ENCODE assay signal across 1 cellular context in genomic region chr16:25257504-25257955, GRCh38.
TF ChIP-seq lines count a peak whose summit lies in the region.

Gene ZKSCAN2, minus strand, starts transcription at chr16:25257845. Its CDS starts 718 bp downstream, at chr16:25257127.

TF ChIP-seq in HepG2, 621 proteins besides CTCF, POLR2A, EP300 and RAD21 (continued from another document and continues in another):
- TF ChIP-seq NR2F2 (IDR thresholded peaks at IDR 0.05; ENCODE audit: borderline replicate concordance, low read depth) = no peak; the same call in 1 of the 2 replicates
- TF ChIP-seq DZIP1 (CRISPR knock-in tag; IDR thresholded peaks at IDR 0.05) = no peak; the same call in 1 of the 2 replicates
- TF ChIP-seq SNAPC2 (CRISPR knock-in tag; IDR thresholded peaks at IDR 0.05) = no peak
- TF ChIP-seq GTF2F1 (IDR thresholded peaks at IDR 0.05; ENCODE audit: low read length) = no peak
- TF ChIP-seq ZNF841 (CRISPR knock-in tag; IDR thresholded peaks at IDR 0.05; ENCODE audit: borderline replicate concordance) = no peak; the same call in 1 of the 2 replicates
- TF ChIP-seq MED8 (CRISPR knock-in tag; IDR thresholded peaks at IDR 0.05; ENCODE audit: insufficient replicate concordance) = no peak
- TF ChIP-seq ZNF432 (CRISPR knock-in tag; IDR thresholded peaks at IDR 0.05; ENCODE audit: borderline replicate concordance) = no peak
- TF ChIP-seq GMEB1 (CRISPR knock-in tag; IDR thresholded peaks at IDR 0.05; ENCODE audit: borderline replicate concordance) = no peak
- TF ChIP-seq ATF5 (CRISPR knock-in tag; IDR thresholded peaks at IDR 0.05; ENCODE audit: low read depth) = no peak
- no peak for TF ChIP-seq CSRNP2 (CRISPR knock-in tag; conservative IDR thresholded peaks at IDR 0.05; ENCODE audit: low read depth)
- 0 out of 2 replicates have a peak, but pooled peaks have one; percentile 69 for TF ChIP-seq TFDP2 (CRISPR knock-in tag; IDR thresholded peaks at IDR 0.05)
- TF ChIP-seq RCOR2 (CRISPR knock-in tag; IDR thresholded peaks at IDR 0.05) = no peak
- peak; percentile 80; the same call in 1 of the 2 replicates for TF ChIP-seq ZNF687 (CRISPR knock-in tag; IDR thresholded peaks at IDR 0.05)
- TF ChIP-seq MXD4 (CRISPR knock-in tag; IDR thresholded peaks at IDR 0.05) = no peak
- no peak for TF ChIP-seq IKZF4 (CRISPR knock-in tag; IDR thresholded peaks at IDR 0.05; ENCODE audit: borderline replicate concordance, low read depth, not compliant biosample characterization)
- peak; percentile 21 for TF ChIP-seq CSRNP1 (CRISPR knock-in tag; IDR thresholded peaks at IDR 0.05)
- peak; percentile 60; the same call in 1 of the 2 replicates for TF ChIP-seq REXO4 (CRISPR knock-in tag; IDR thresholded peaks at IDR 0.05; ENCODE audit: borderline replicate concordance)
- TF ChIP-seq CCAR2 (optimal IDR thresholded peaks at IDR 0.05; ENCODE audit: low read depth, low read length) = no peak
- TF ChIP-seq ZNF784 (CRISPR knock-in tag; IDR thresholded peaks at IDR 0.05; ENCODE audit: borderline replicate concordance) = no peak
- 0 out of 2 replicates have a peak, but pooled peaks have one; percentile 18 for TF ChIP-seq ZNF570 (CRISPR knock-in tag; IDR thresholded peaks at IDR 0.05; ENCODE audit: borderline replicate concordance)
- TF ChIP-seq ZSCAN22 (CRISPR knock-in tag; IDR thresholded peaks at IDR 0.05) = peak; percentile 40; the same call in 1 of the 2 replicates
- TF ChIP-seq GLMP (CRISPR knock-in tag; IDR thresholded peaks at IDR 0.05; ENCODE audit: borderline replicate concordance) = no peak
- peak; percentile 58; the same call in 1 of the 2 replicates for TF ChIP-seq GFI1 (CRISPR knock-in tag; IDR thresholded peaks at IDR 0.05; ENCODE audit: borderline replicate concordance)
- no peak; the same call in 1 of the 2 replicates for TF ChIP-seq NR0B2 (CRISPR knock-in tag; IDR thresholded peaks at IDR 0.05)
- no peak for TF ChIP-seq RBM22 (optimal IDR thresholded peaks at IDR 0.05; ENCODE audit: low read length)
- TF ChIP-seq PRMT3 (CRISPR knock-in tag; IDR thresholded peaks at IDR 0.05; ENCODE audit: borderline replicate concordance, low read depth) = no peak
- no peak for TF ChIP-seq SRSF4 (IDR thresholded peaks at IDR 0.05; ENCODE audit: low read depth, low read length, poor library complexity, severe bottlenecking)
- no peak for TF ChIP-seq IRF9 (CRISPR knock-in tag; IDR thresholded peaks at IDR 0.05; ENCODE audit: borderline replicate concordance)
- peak; percentile 89; the same call in 1 of the 2 replicates for TF ChIP-seq ZNF232 (CRISPR knock-in tag; IDR thresholded peaks at IDR 0.05; ENCODE audit: borderline replicate concordance)
- 0 out of 2 replicates have a peak, but pooled peaks have one; percentile 63 for TF ChIP-seq TP53 (CRISPR knock-in tag; conservative IDR thresholded peaks at IDR 0.05)
- peak; percentile 46; the same call in 1 of the 2 replicates for TF ChIP-seq DNMT1 (CRISPR knock-in tag; IDR thresholded peaks at IDR 0.05)
- peak; percentile 60; the same call in 1 of the 2 replicates for TF ChIP-seq KLF11 (CRISPR knock-in tag; IDR thresholded peaks at IDR 0.05)
- TF ChIP-seq DNMT3B (CRISPR knock-in tag; conservative IDR thresholded peaks at IDR 0.05) = no peak
- TF ChIP-seq ZNF224 (CRISPR knock-in tag; IDR thresholded peaks at IDR 0.05) = no peak
- no peak for TF ChIP-seq BRF2 (CRISPR knock-in tag; IDR thresholded peaks at IDR 0.05)
- no peak; the same call in 1 of the 2 replicates for TF ChIP-seq DMAP1 (CRISPR knock-in tag; IDR thresholded peaks at IDR 0.05)
- no peak for TF ChIP-seq ZNF354B (CRISPR knock-in tag; IDR thresholded peaks at IDR 0.05)
